In genomic region chr10:129872001-129872400, GRCh38 we compare ENCODE assay signal across 18 cellular contexts.
DNase-seq lines count a peak whose midpoint lies in the region; ATAC-seq and TF ChIP-seq lines count a peak whose summit lies in the region.
"Had no signal": no experiment of that assay in that cellular context is flagged by ENCODE, and none has a peak within 500 bp of the region (broad histone marks: within the 10 kb centered on the region; RNA-seq: fewer than 3 reads in every experiment).

No MANE protein-coding gene starts in this region.

- H3K27ac ChIP-seq in A673 (ENCODE audit: low read depth, low read length, poor library complexity, severe bottlenecking) (no peak overlapping the region), hepatocyte (no peak overlapping the region)
- H3K27ac ChIP-seq: A549, BLaER1 had no signal

- H3K9me3 ChIP-seq in A673 (ENCODE audit: low read depth, low read length, poor library complexity, severe bottlenecking) (no peaks in the 10 kb centered on the region), hepatocyte (ENCODE audit: low read depth) (no peaks in the 10 kb centered on the region)
- H3K9me3 ChIP-seq: A549 had no signal

- H3K27me3 ChIP-seq in A673 (replicated peaks; ENCODE audit: insufficient read depth, low read depth, low read length, poor library complexity) (no peaks in the 10 kb centered on the region), hepatocyte (no peaks in the 10 kb centered on the region)
- H3K27me3 ChIP-seq: BLaER1 had no signal

- TF ChIP-seq CTCF in A673 (conservative IDR thresholded peaks at IDR 0.05; ENCODE audit: low read depth, low read length) (no peak), NB4 (IDR thresholded peaks at IDR 0.05; ENCODE audit: low read depth, low read length) (no peak), glutamatergic neuron (IDR thresholded peaks at IDR 0.05; ENCODE audit: partially characterized antibody, unreplicated experiment) (no peak), hepatocyte (IDR thresholded peaks at IDR 0.05; ENCODE audit: poor library complexity) (no peak)

- H3K9me3 Mint-ChIP-seq in glutamatergic neuron (ENCODE audit: unreplicated experiment): peaks cover 82% of the 10 kb centered on the region
- H3K9me3 Mint-ChIP-seq: CD4-positive, alpha-beta memory T cell; GM23338; T-cell had no signal

- POLR2A ChIA-PET in A673 (lab: Charles Lee; ENCODE audit: low non-redundant PET): no interaction called here

- H3K4me3 ChIP-seq in A673 (ENCODE audit: low read depth, low read length, poor library complexity, severe bottlenecking) (no peak overlapping the region), NB4 (ENCODE audit: low read depth, low read length) (peak overlapping the region; percentile 33), hepatocyte (no peak overlapping the region)
- H3K4me3 ChIP-seq: A549, BLaER1, GM23338, K562 had no signal

- H3K4me1 ChIP-seq in A673 (ENCODE audit: insufficient read depth, low read length, poor library complexity, severe bottlenecking) (peaks cover 7% of the 10 kb centered on the region), hepatocyte (ENCODE audit: insufficient read depth) (peaks cover 8% of the 10 kb centered on the region)
- H3K4me1 ChIP-seq: A549 had no signal

- DNase-seq in A673 (ENCODE audit: low spot score) (no peak), NB4 (ENCODE audit: low read depth) (peak; percentile 64), NCI-H748 (lab: John Stamatoyannopoulos, UW; ENCODE audit: unreplicated experiment) (peak; percentile 72), glutamatergic neuron (no peak), retina (no peak), hepatocyte (ENCODE audit: low spot score) (no peak)
- DNase-seq: CD4-positive, alpha-beta memory T cell; NCI-H2081 treated with DMSO at 0.1 percent for 48 hours; NCI-H345; NCI-H524 treated with DMSO at 0.1 percent for 48 hours; SHP77; T-cell had no signal

- 88% methylated on average over 8 of the region's 8 CpGs for WGBS in hepatocyte (ENCODE audit: low lambda C conversion rate, missing lambda C conversion rate)

- peaks cover 12% of the 10 kb centered on the region for H3K36me3 Mint-ChIP-seq in glutamatergic neuron (ENCODE audit: unreplicated experiment)
- H3K36me3 Mint-ChIP-seq: CD4-positive, alpha-beta memory T cell; T-cell had no signal

- peak overlapping the region; percentile 86 for H3K4me3 Mint-ChIP-seq in glutamatergic neuron (ENCODE audit: unreplicated experiment)
- H3K4me3 Mint-ChIP-seq: CD4-positive, alpha-beta memory T cell; GM23338; T-cell had no signal

- TF ChIP-seq POLR2A in NB4 (IDR thresholded peaks at IDR 0.05; ENCODE audit: extremely low read depth, insufficient read length): no peak

- intact Hi-C loops in A673 (cut with micrococcal nuclease; ENCODE audit: unreplicated experiment): no loop called here

- H2AFZ ChIP-seq in hepatocyte: no peak overlapping the region

- H3K36me3 ChIP-seq in A673 (ENCODE audit: insufficient read depth, low read length, poor library complexity, severe bottlenecking) (peaks cover 75% of the 10 kb centered on the region), hepatocyte (replicated peaks; ENCODE audit: insufficient read depth, low read depth) (no peaks in the 10 kb centered on the region)
- H3K36me3 ChIP-seq: BLaER1 had no signal

- no peaks in the 10 kb centered on the region for H3K9me2 ChIP-seq in hepatocyte (replicated peaks; ENCODE audit: insufficient read depth)

- peaks cover 73% of the 10 kb centered on the region for H3K27me3 Mint-ChIP-seq in glutamatergic neuron (ENCODE audit: unreplicated experiment)
- H3K27me3 Mint-ChIP-seq: CD4-positive, alpha-beta memory T cell had no signal

- no peak for ATAC-seq in HG03095 (IDR thresholded peaks at IDR 0.05; ENCODE audit: unreplicated experiment)
- ATAC-seq: A549, GM23338, K562, SK-N-SH treated with all-trans-retinoic acid at 6 μM for 48 hours, T-cell had no signal

- CTCF ChIA-PET in A673 (lab: Charles Lee): no interaction called here

- BruUV-seq in A673 (replicated peaks; lab: Mats Ljungman, UMichigan): TSS peak; percentile 18

- no peaks in the 10 kb centered on the region for H4K20me1 ChIP-seq in hepatocyte (ENCODE audit: insufficient read depth, poor library complexity, severe bottlenecking)
- H4K20me1 ChIP-seq: BLaER1 had no signal

- H3K27ac Mint-ChIP-seq in glutamatergic neuron (ENCODE audit: unreplicated experiment): peak overlapping the region; percentile 96
- H3K27ac Mint-ChIP-seq: CD4-positive, alpha-beta memory T cell; T-cell had no signal

- H3K79me2 ChIP-seq in hepatocyte: no peaks in the 10 kb centered on the region

- H3K4me1 Mint-ChIP-seq in glutamatergic neuron (ENCODE audit: low read depth, unreplicated experiment): peaks cover 71% of the 10 kb centered on the region

- no peak overlapping the region for H3K4me2 ChIP-seq in hepatocyte
- H3K4me2 ChIP-seq: A549, BLaER1, GM23338 had no signal

Comparison
In these comparisons a context has a peak if more than half of its experiments do, and no peak if none do; other contexts are left out.
1. DNase-seq: peak in NB4 (single experiment) and NCI-H748 (single experiment); none in A673 (single experiment), glutamatergic neuron (single experiment), retina (single experiment) and hepatocyte (single experiment).